Comparison of ENCODE assay signal across 13 cellular contexts in genomic region chr17:44909681-44910144, GRCh38.
A peak's percentile ranks its signal among the peaks of the same experiment; 100 is the strongest.
DNase-seq lines count a peak whose midpoint lies in the region; ATAC-seq, FAIRE-seq and TF ChIP-seq lines count a peak whose summit lies in the region.
"Had no signal": no experiment of that assay in that cellular context is flagged by ENCODE, and none has a peak within 500 bp of the region (broad histone marks: within the 10 kb centered on the region; RNA-seq: fewer than 3 reads in every experiment).

No MANE protein-coding gene starts in this region.

- no peak for FAIRE-seq in H54 (lab: Jason Lieb, UNC)
- FAIRE-seq: TTC549 had no signal

- ATAC-seq in HG03175 (IDR thresholded peaks at IDR 0.05; ENCODE audit: unreplicated experiment) (no peak), GM21786 (IDR thresholded peaks at IDR 0.05; ENCODE audit: unreplicated experiment) (no peak)
- ATAC-seq: activated naive CD4-positive, alpha-beta T cell treated with anti-CD3 and anti-CD28 coated beads, Interleukin-2, amount 50 U/mL, for 72 hours had no signal

- TF ChIP-seq POLR2A in H54 (IDR thresholded peaks at IDR 0.05; ENCODE audit: low read depth, low read length): peak; percentile 60

- DNase-seq in H54 (ENCODE audit: insufficient read length, low spot score) (peak; percentile 99), amniotic stem cell (lab: John Stamatoyannopoulos, UW) (peak; percentile 61), glomerular visceral epithelial cell (ENCODE audit: extremely low spot score) (peak; percentile 94), germinal center (ENCODE audit: low spot score) (no peak), NCI-H82 treated with DMSO at 0.1 percent for 48 hours (lab: John Stamatoyannopoulos, UW; ENCODE audit: unreplicated experiment) (no peak)
- DNase-seq: DMS53; effector memory CD4-positive, alpha-beta T cell; MM.1S; NCI-H446 had no signal

Comparison
In these comparisons a context has a peak if more than half of its experiments do, and no peak if none do; other contexts are left out.
1. DNase-seq: peak in H54 (single experiment), amniotic stem cell (single experiment) and glomerular visceral epithelial cell (single experiment); none in germinal center (single experiment) and NCI-H82 treated with DMSO at 0.1 percent for 48 hours (single experiment).